ENCODE assay signal across 24 cellular contexts in genomic region chr14:89299587-89299986, GRCh38.
DNase-seq lines count a peak whose midpoint lies in the region; ATAC-seq, FAIRE-seq and TF ChIP-seq lines count a peak whose summit lies in the region.
"Had no signal": no experiment of that assay in that cellular context is flagged by ENCODE, and none has a peak within 500 bp of the region (broad histone marks: within the 10 kb centered on the region; RNA-seq: fewer than 3 reads in every experiment).

No MANE protein-coding gene starts in this region.

- no peak for FAIRE-seq in HepG2 (lab: Jason Lieb, UNC)
- FAIRE-seq in H1 (lab: Jason Lieb, UNC), result no peak
- FAIRE-seq: D721Med, GM18507 had no signal

- TF ChIP-seq RAD21 in HepG2 (CRISPR knock-in tag; IDR thresholded peaks at IDR 0.05) (no peak), H1 (IDR thresholded peaks at IDR 0.05 in 1 of 2, conservative IDR thresholded peaks at IDR 0.05 in 1 of 2; ENCODE audit: low read depth in 2 of 2, low read length in 2 of 2) (no peak)

- H3K4me1 ChIP-seq in HepG2 (ENCODE audit: insufficient read depth, low read length), result peaks cover 24% of the 10 kb centered on the region
- H3K4me1 ChIP-seq in right lobe of liver, result peaks cover 0 to 42% (median 6%) of the 10 kb centered on the region in 4 donors
- peaks cover 12 to 24% (median 20%) of the 10 kb centered on the region in 4 experiments for H3K4me1 ChIP-seq in H1 (replicated peaks in 1 of 4; ENCODE audit: control insufficient read depth in 3 of 4, insufficient read depth in 4 of 4, low read length in 3 of 4)

- H2BK20ac ChIP-seq in H1 (ENCODE audit: low read length), result peak overlapping the region; percentile 24; the same call in 1 of the 2 replicates

- no peak overlapping the region for H3K14ac ChIP-seq in H1 (ENCODE audit: insufficient read length)

- H3K27me3 Mint-ChIP-seq in stimulated activated memory B cell treated with anti-CD40 and anti-IgM and Interleukin-4, amounts not matched to agents 10 μg/mL and 1 μg/mL and 100 μg/mL, for 72 hours, result no peaks in the 10 kb centered on the region
- H3K27me3 Mint-ChIP-seq: CD4-positive, CD25-positive, alpha-beta regulatory T cell had no signal

- POLR2A ChIA-PET in HepG2 (lab: Yijun Ruan, JAX), result no interaction called here
- POLR2A ChIA-PET in H1 (lab: Charles Lee; ENCODE audit: partially characterized antibody), result interaction anchor here (1.0 kb wide), 1 partner anchor 8 kb away, joined by 3 read pairs; no protein-coding TSS in a partner anchor

- no peak overlapping the region for H2BK15ac ChIP-seq in H1 (ENCODE audit: low read length)

- H4K20me1 ChIP-seq in HepG2 (ENCODE audit: insufficient read depth, low read length) (peaks cover 9% of the 10 kb centered on the region; the same call in 1 of the 2 replicates), H1 (replicated peaks in 1 of 2; ENCODE audit: control insufficient read depth in 1 of 2, insufficient read depth in 2 of 2, low read length in 2 of 2) (no peaks in the 10 kb centered on the region)
- H4K20me1 ChIP-seq: BLaER1 had no signal

- BruUV-seq in HepG2 (replicated peaks; lab: Mats Ljungman, UMichigan), result no TSS peak

- peak overlapping the region; percentile 22; the same call in 1 of the 2 replicates for H2BK12ac ChIP-seq in H1 (ENCODE audit: low read depth, low read length)

- no peak overlapping the region for H2BK120ac ChIP-seq in H1 (replicated peaks; ENCODE audit: low read depth, low read length)

- 100% methylated on average over 2 of the region's 4 CpGs for WGBS in HepG2 (ENCODE audit: low lambda C conversion rate)
- WGBS in right lobe of liver (ENCODE audit: insufficient coverage, low coverage, low lambda C conversion rate, missing lambda C conversion rate), result 100% methylated on average over 4 of the region's 4 CpGs
- WGBS in H1 (ENCODE audit: extremely low coverage in 1 of 2, insufficient coverage in 1 of 2, insufficient read length in 1 of 2, insufficient replicate concordance in 2 of 2, low coverage in 1 of 2, low lambda C conversion rate in 2 of 2, missing lambda C conversion rate in 1 of 2), 2 experiments, result 90% methylated on average over 4 of the region's 4 CpGs; no CpG with 5 or more reads in 1 of the 2 experiments

- H3K4me3 ChIP-seq in HepG2 (replicated peaks in 1 of 3; ENCODE audit: insufficient read depth in 1 of 3, low read depth in 2 of 3, low read length in 3 of 3) (no peak overlapping the region), right lobe of liver (no peak overlapping the region), H1 (ENCODE audit: extremely low read depth in 1 of 4, insufficient read depth in 2 of 4, low read depth in 3 of 4, low read length in 4 of 4) (no peak overlapping the region)
- H3K4me3 ChIP-seq: BLaER1, GM23248, PC-9, SJSA1 had no signal

- H3K9me3 ChIP-seq in HepG2 (ENCODE audit: low read length), result no peaks in the 10 kb centered on the region
- no peaks in the 10 kb centered on the region for H3K9me3 ChIP-seq in right lobe of liver
- H3K9me3 ChIP-seq in H1 (ENCODE audit: insufficient read depth in 2 of 2, low read depth in 1 of 2, low read length in 1 of 2), result no peaks in the 10 kb centered on the region
- H3K9me3 ChIP-seq: BLaER1, SJSA1 had no signal

- H3K9ac ChIP-seq in HepG2 (ENCODE audit: insufficient read depth, low read depth, low read length) (no peak overlapping the region), H1 (replicated peaks in 1 of 4; ENCODE audit: extremely low read depth in 1 of 4, low read depth in 3 of 4, low read length in 3 of 4) (no peak overlapping the region)
- H3K9ac ChIP-seq: BLaER1, GM23248 had no signal

- H3K27me3 ChIP-seq in HepG2 (ENCODE audit: control insufficient read depth in 1 of 2, insufficient read depth in 2 of 2, low read length in 2 of 2), result no peaks in the 10 kb centered on the region
- H3K27me3 ChIP-seq in right lobe of liver, result no peaks in the 10 kb centered on the region
- H3K27me3 ChIP-seq in H1 (replicated peaks in 1 of 4; ENCODE audit: control insufficient read depth in 3 of 4, extremely low read depth in 1 of 4, insufficient read depth in 3 of 4, low read length in 3 of 4), result no peaks in the 10 kb centered on the region
- H3K27me3 ChIP-seq: BLaER1, SJSA1 had no signal

- ATAC-seq in HepG2 (no peak), right lobe of liver (no peak), GM19452 (IDR thresholded peaks at IDR 0.05; ENCODE audit: unreplicated experiment) (no peak)
- ATAC-seq in stimulated activated memory B cell treated with anti-CD40 and anti-IgM and Interleukin-4, amounts not matched to agents 10 μg/mL and 1 μg/mL and 100 μg/mL, for 72 hours, result no peak

- H3K4me2 ChIP-seq in HepG2 (ENCODE audit: low read depth, low read length), result no peak overlapping the region
- no peak overlapping the region for H3K4me2 ChIP-seq in H1 (ENCODE audit: insufficient read depth in 1 of 2, low read depth in 2 of 2, low read length in 2 of 2)
- H3K4me2 ChIP-seq: BLaER1, PC-9 had no signal

- TF ChIP-seq CTCF in HepG2 (CRISPR knock-in tag; IDR thresholded peaks at IDR 0.05), result no peak
- TF ChIP-seq CTCF in right lobe of liver (IDR thresholded peaks at IDR 0.05), result no peak
- TF ChIP-seq CTCF in H1 (IDR thresholded peaks at IDR 0.05; ENCODE audit: control extremely low read depth in 1 of 3, insufficient read depth in 1 of 3, low read depth in 1 of 3, low read length in 3 of 3), result no peak

- peaks cover 56% of the 10 kb centered on the region for H3K4me1 Mint-ChIP-seq in stimulated activated memory B cell treated with anti-CD40 and anti-IgM and Interleukin-4, amounts not matched to agents 10 μg/mL and 1 μg/mL and 100 μg/mL, for 72 hours

- H3K79me1 ChIP-seq in H1 (ENCODE audit: low read depth, low read length), result peaks cover 5% of the 10 kb centered on the region; the same call in 1 of the 2 replicates

- H3K23me2 ChIP-seq in H1 (ENCODE audit: low read depth, low read length), result no peaks in the 10 kb centered on the region; the same call in none of the 2 replicates

- H4K91ac ChIP-seq in H1 (replicated peaks; ENCODE audit: insufficient read length, low read length), result no peak overlapping the region

- H3K27ac Mint-ChIP-seq in stimulated activated memory B cell treated with anti-CD40 and anti-IgM and Interleukin-4, amounts not matched to agents 10 μg/mL and 1 μg/mL and 100 μg/mL, for 72 hours, result peak overlapping the region; percentile 72

- H3K9me3 Mint-ChIP-seq in stimulated activated memory B cell treated with anti-CD40 and anti-IgM and Interleukin-4, amounts not matched to agents 10 μg/mL and 1 μg/mL and 100 μg/mL, for 72 hours, result no peaks in the 10 kb centered on the region
- H3K9me3 Mint-ChIP-seq: CD4-positive, CD25-positive, alpha-beta regulatory T cell had no signal

- no peak overlapping the region for H3K27ac ChIP-seq in HepG2 (ENCODE audit: extremely low read length, insufficient read depth, low read length)
- no peak overlapping the region for H3K27ac ChIP-seq in right lobe of liver
- H3K27ac ChIP-seq in H1 (ENCODE audit: low read depth, low read length), result no peak overlapping the region
- H3K27ac ChIP-seq: BLaER1, GM23248, HL-60, PC-9, SJSA1 had no signal

- H3K18ac ChIP-seq in H1 (ENCODE audit: extremely low read depth, low read length), result 0 out of 2 replicates have a peak overlapping the region, but pooled peaks have one; percentile 39

- H3K23ac ChIP-seq in H1 (ENCODE audit: insufficient read length), result no peak overlapping the region

- no peak for TF ChIP-seq EP300 in HepG2 (IDR thresholded peaks at IDR 0.05; ENCODE audit: low read depth in 2 of 2, low read length in 2 of 2)
- TF ChIP-seq EP300 in HepG2 (CRISPR knock-in tag; IDR thresholded peaks at IDR 0.05; ENCODE audit: borderline replicate concordance), result no peak
- TF ChIP-seq EP300 in H1 (IDR thresholded peaks at IDR 0.05; ENCODE audit: borderline replicate concordance in 1 of 2, low read depth in 2 of 2, low read length in 2 of 2), result no peak

- TF ChIP-seq POLR2A in HepG2 (IDR thresholded peaks at IDR 0.05; ENCODE audit: insufficient read depth in 1 of 2, low read depth in 2 of 2, low read length in 2 of 2) (no peak), right lobe of liver (IDR thresholded peaks at IDR 0.05) (no peak), H1 (IDR thresholded peaks at IDR 0.05; ENCODE audit: control extremely low read depth in 1 of 2, low read depth in 2 of 2, low read length in 2 of 2) (no peak)

- peak overlapping the region; percentile 69 for H3K4ac ChIP-seq in H1 (replicated peaks; ENCODE audit: insufficient read length, low read depth, low read length)

- in situ Hi-C loops in HepG2 (cut with HindIII; ENCODE audit: extremely low pct_ligation_motif_present, low pct_unique_long_range_greater_than_20kb), result no loop called here

- no peak overlapping the region for H4K8ac ChIP-seq in H1 (ENCODE audit: extremely low read depth, insufficient read depth, low read length)

- no peak overlapping the region for H4K5ac ChIP-seq in H1 (ENCODE audit: insufficient read length, low read depth, low read length)

- no peak overlapping the region for H2BK5ac ChIP-seq in H1 (ENCODE audit: low read depth, low read length)

- H3K79me2 ChIP-seq in HepG2 (ENCODE audit: insufficient read depth, low read length) (peaks cover 44% of the 10 kb centered on the region), H1 (ENCODE audit: control insufficient read depth in 1 of 2, insufficient read depth in 2 of 2, low read length in 2 of 2) (peaks cover 0 to 59% of the 10 kb centered on the region in 2 experiments; a peak in 2 of 4 replicates)

- CTCF ChIA-PET in HepG2 (lab: Yijun Ruan, JAX; ENCODE audit: low intra/inter-chr PET ratio, low total read pairs) (no interaction called here), H1 (lab: Charles Lee; ENCODE audit: partially characterized antibody) (interaction anchor here (0.6 kb wide), 1 partner anchor 307 kb away, joined by 3 read pairs; no protein-coding TSS in a partner anchor)

- H3K36me3 ChIP-seq in HepG2 (replicated peaks in 1 of 2; ENCODE audit: control insufficient read depth in 1 of 2, insufficient read depth in 2 of 2, low read length in 2 of 2) (peaks cover 23 to 46% of the 10 kb centered on the region in 2 experiments), right lobe of liver (no peaks in the 10 kb centered on the region), H1 (ENCODE audit: control insufficient read depth in 2 of 4, insufficient read depth in 4 of 4, low read length in 3 of 4) (peaks cover 0 to 8% (median 4%) of the 10 kb centered on the region in 4 experiments; a peak in 3 of 8 replicates)
- H3K36me3 ChIP-seq: SJSA1 had no signal

- no peak overlapping the region for H2AFZ ChIP-seq in HepG2 (ENCODE audit: low read length)
- no peak overlapping the region for H2AFZ ChIP-seq in H1 (ENCODE audit: low read length)
- H2AFZ ChIP-seq: GM23248, PC-9 had no signal

- peaks cover 54% of the 10 kb centered on the region for H3K36me3 Mint-ChIP-seq in stimulated activated memory B cell treated with anti-CD40 and anti-IgM and Interleukin-4, amounts not matched to agents 10 μg/mL and 1 μg/mL and 100 μg/mL, for 72 hours

- intact Hi-C loops in HepG2 (cut with micrococcal nuclease; ENCODE audit: unreplicated experiment) (no loop called here), right lobe of liver (cut with DNase I) (no loop called here)

- DNase-seq in HepG2 (ENCODE audit: low spot score), result no peak
- DNase-seq in right lobe of liver, result no peak
- no peak for DNase-seq in H1 (ENCODE audit: low read depth in 1 of 2, low spot score in 2 of 2)
- DNase-seq in pons (ENCODE audit: low spot score), result no peak
- DNase-seq in dermis blood vessel endothelial cell, result no peak
- DNase-seq: CD4-positive, CD25-positive, alpha-beta regulatory T cell; GM23248; HCEC 1CT; Karpas-422; NCI-H1105; NCI-H2029; NCI-H446; NCI-H524 treated with DMSO at 0.1 percent for 48 hours; NCI-H774; NK-92 treated with Interleukin-12 subunit alpha and Interleukin-12 subunit beta, amount 100 ng/mL, for 24 hours; PC-9; Right ventricle myocardium superior had no signal

- peak overlapping the region; percentile 66; the same call in 1 of the 2 replicates for H2AK5ac ChIP-seq in H1 (ENCODE audit: low read depth, low read length)

- H3K4me3 Mint-ChIP-seq in stimulated activated memory B cell treated with anti-CD40 and anti-IgM and Interleukin-4, amounts not matched to agents 10 μg/mL and 1 μg/mL and 100 μg/mL, for 72 hours, result no peak overlapping the region
- H3K4me3 Mint-ChIP-seq: CD4-positive, CD25-positive, alpha-beta regulatory T cell had no signal

- H3K56ac ChIP-seq in H1 (replicated peaks; ENCODE audit: insufficient read length, low read depth, low read length), result no peak overlapping the region
